In the genomic region with DNA sequence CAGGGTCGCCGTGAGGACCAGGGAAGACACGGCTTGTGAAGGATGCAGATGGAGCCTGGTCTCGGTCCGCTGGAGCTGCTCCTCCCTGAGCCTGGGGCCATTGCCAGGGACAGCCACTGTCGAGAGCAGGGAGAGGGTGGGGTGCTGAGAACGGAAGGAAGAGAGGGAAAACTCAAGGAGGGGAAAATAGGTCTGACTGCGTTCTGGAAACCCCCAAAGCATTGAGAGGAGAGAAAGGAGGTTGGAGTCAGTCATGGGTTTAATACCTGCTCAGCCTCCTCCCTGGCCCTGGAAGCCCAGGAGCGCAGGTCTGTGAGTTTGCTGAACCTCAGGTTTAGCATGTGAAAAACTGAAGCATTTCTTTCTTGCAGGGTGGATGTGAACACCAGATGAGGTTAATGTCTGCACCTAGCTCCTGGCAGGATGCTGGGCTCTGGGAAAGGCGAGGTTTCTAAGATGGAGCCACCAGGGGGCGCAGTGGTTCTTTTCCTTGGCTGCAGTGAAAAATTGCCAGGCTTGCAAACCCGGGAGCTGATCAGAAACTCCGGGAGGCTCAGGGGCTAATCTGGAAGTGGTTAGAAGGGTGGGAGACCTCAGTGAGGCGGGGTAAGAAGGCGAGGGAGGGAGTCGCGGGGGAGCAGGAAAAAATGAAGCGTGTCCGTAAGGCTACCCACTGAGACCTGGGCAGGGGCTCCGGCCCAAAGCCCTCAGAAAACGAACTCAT, we compare ENCODE assay signal across 1 cellular context.
TF ChIP-seq lines count a peak whose summit lies in the region.

No MANE protein-coding gene starts in this region.

TF ChIP-seq in endothelial cell of umbilical vein, 7 proteins besides CTCF, POLR2A, EP300 and RAD21 (continued from another document):
- TF ChIP-seq, protein P1, sequence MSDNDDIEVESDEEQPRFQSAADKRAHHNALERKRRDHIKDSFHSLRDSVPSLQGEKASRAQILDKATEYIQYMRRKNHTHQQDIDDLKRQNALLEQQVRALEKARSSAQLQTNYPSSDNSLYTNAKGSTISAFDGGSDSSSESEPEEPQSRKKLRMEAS (IDR thresholded peaks at IDR 0.05; ENCODE audit: insufficient read depth, insufficient read length), result no peak
- TF ChIP-seq FOS (IDR thresholded peaks at IDR 0.05; ENCODE audit: borderline replicate concordance, insufficient read depth, low read length), result no peak
- no peak for TF ChIP-seq EZH2 (IDR thresholded peaks at IDR 0.05; ENCODE audit: borderline replicate concordance, low read depth, low read length, severe bottlenecking)
- no peak for TF ChIP-seq JUN (IDR thresholded peaks at IDR 0.05; ENCODE audit: borderline replicate concordance, insufficient read depth, insufficient read length, low read depth)
- no peak for TF ChIP-seq MYC (IDR thresholded peaks at IDR 0.05; ENCODE audit: low read depth, low read length)
- no peak for TF ChIP-seq GATA2 (IDR thresholded peaks at IDR 0.05; ENCODE audit: insufficient read depth, insufficient read length, low read depth, low read length)
